ENCODE assay signal across 8 cellular contexts in genomic region chr4:48905363-48906015, GRCh38. TPM values are rescaled to one million over a fixed set of nuclear protein-coding genes. Genes with fewer than 3 reads are reported as not detected.
DNase-seq lines count a peak whose midpoint lies in the region; ATAC-seq and TF ChIP-seq lines count a peak whose summit lies in the region.

No MANE protein-coding gene starts in this region.

- DNase-seq in DMS53 (lab: John Stamatoyannopoulos, UW), result peak; percentile 86
- peak; percentile 76 for DNase-seq in M059J (ENCODE audit: low read depth)
- DNase-seq in DMS79 (lab: John Stamatoyannopoulos, UW), result no peak
- no peak for DNase-seq in GM10248 (ENCODE audit: extremely low spot score)
- DNase-seq in stimulated activated CD4-positive, alpha-beta T cell treated with anti-CD3 and anti-CD28 coated beads, Interleukin-2, amount 100 ng/mL, for 24 hours, result no peak

- H3K4me1 Mint-ChIP-seq in nephron, result peaks cover 15% of the 10 kb centered on the region

- H3K27ac Mint-ChIP-seq in nephron, result peak overlapping the region; percentile 10 to 24 (median 10)

- H3K9me3 ChIP-seq in duodenal mucosa (ENCODE audit: control insufficient read depth in 1 of 2, low read length in 2 of 2), result no peaks in the 10 kb centered on the region

- peak overlapping the region; percentile 55 to 73 for H3K9ac ChIP-seq in duodenal mucosa (ENCODE audit: low read depth in 1 of 2, low read length in 2 of 2)

- peak overlapping the region; percentile 78 to 82 (median 81) for H3K4me3 Mint-ChIP-seq in nephron

- no peaks in the 10 kb centered on the region for H3K27me3 ChIP-seq in duodenal mucosa (ENCODE audit: control insufficient read depth in 1 of 2, insufficient read depth in 2 of 2, low read length in 2 of 2)

- ATAC-seq in GM18520 (IDR thresholded peaks at IDR 0.05; ENCODE audit: unreplicated experiment), result no peak

- POLR2A ChIA-PET in GM10248 (lab: Yijun Ruan, JAX), result no interaction called here

- peak overlapping the region; percentile 73 to 87 for H3K4me3 ChIP-seq in duodenal mucosa (ENCODE audit: low read depth in 1 of 2, low read length in 2 of 2)

- CTCF ChIA-PET in GM10248 (lab: Yijun Ruan, JAX), result interaction anchor here (1.6 to 2.2 kb wide), 2 partner anchors 13 to 238 kb away, joined by 3 to 7 read pairs; no protein-coding TSS in a partner anchor

- peaks cover 5% of the 10 kb centered on the region for H3K27me3 Mint-ChIP-seq in nephron (ENCODE audit: low read depth)

- H3K27ac ChIP-seq in duodenal mucosa (ENCODE audit: low read depth, low read length), result no peak overlapping the region

- peaks cover 17 to 19% of the 10 kb centered on the region in 2 donors for H3K4me1 ChIP-seq in duodenal mucosa (ENCODE audit: control insufficient read depth in 1 of 2, insufficient read depth in 2 of 2, low read length in 2 of 2)

- H3K36me3 ChIP-seq in duodenal mucosa (ENCODE audit: control insufficient read depth in 1 of 2, insufficient read depth in 2 of 2, low read length in 2 of 2), result peaks cover 6 to 24% of the 10 kb centered on the region in 2 donors

- no peak for TF ChIP-seq CTCF in nephron (IDR thresholded peaks at IDR 0.05; ENCODE audit: unreplicated experiment in 3 of 3)
- TF ChIP-seq CTCF in GM10248 (IDR thresholded peaks at IDR 0.05; ENCODE audit: control extremely low read depth, extremely low read depth, low read depth, missing control alignments), result no peak

- H3K9me3 Mint-ChIP-seq in nephron, result no peaks in the 10 kb centered on the region

- H3K36me3 Mint-ChIP-seq in nephron (ENCODE audit: low read depth), result peaks cover 13% of the 10 kb centered on the region

RNA-seq across cellular contexts. Expression of gene OCIAD2, which starts 1.1 kb away (rescaled TPM):
- total RNA-seq in M059J (2014; rRNA removed; shearing (Covaris generic)), result 74.6 and 98.3 TPM in 2 replicates

Comparison
In these comparisons a context has a peak if more than half of its experiments do, and no peak if none do; other contexts are left out.
1. DNase-seq: peak in DMS53 (single experiment) and M059J (single experiment); none in DMS79 (single experiment), GM10248 (single experiment) and stimulated activated CD4-positive, alpha-beta T cell treated with anti-CD3 and anti-CD28 coated beads, Interleukin-2, amount 100 ng/mL, for 24 hours (0 of 2).